Comparison of ENCODE assay signal across 2 cellular contexts in genomic region chr2:159356053-159356554, GRCh38.
TF ChIP-seq lines count a peak whose summit lies in the region.

No MANE protein-coding gene starts in this region.

TF ChIP-seq in HepG2, 621 proteins besides CTCF, POLR2A, EP300 and RAD21 (continued from another document):
- TF ChIP-seq MIXL1 (CRISPR knock-in tag; IDR thresholded peaks at IDR 0.05): no peak
TF ChIP-seq in HepG2: peak in this region for 1.

TF ChIP-seq in K562, 482 proteins besides CTCF, POLR2A, EP300 and RAD21 (continued from another document and continues in another):
- no peak for TF ChIP-seq TRIM28 (IDR thresholded peaks at IDR 0.05)
- TF ChIP-seq ELF2 (CRISPR knock-in tag; IDR thresholded peaks at IDR 0.05): no peak
- no peak for TF ChIP-seq DMBX1 (CRISPR knock-in tag; IDR thresholded peaks at IDR 0.05; ENCODE audit: borderline replicate concordance)
- TF ChIP-seq ZBTB26 (CRISPR knock-in tag; IDR thresholded peaks at IDR 0.05): no peak
- TF ChIP-seq POLR2H (tag; IDR thresholded peaks at IDR 0.05; ENCODE audit: low read depth): no peak
- no peak for TF ChIP-seq ZBTB34 (CRISPR knock-in tag; IDR thresholded peaks at IDR 0.05)
- TF ChIP-seq FOXM1 (IDR thresholded peaks at IDR 0.05; ENCODE audit: low read depth): no peak
- no peak for TF ChIP-seq FOXM1 (CRISPR knock-in tag; IDR thresholded peaks at IDR 0.05; ENCODE audit: low read depth)
- TF ChIP-seq ZBTB2 (IDR thresholded peaks at IDR 0.05): no peak
- no peak for TF ChIP-seq ZNF274 (IDR thresholded peaks at IDR 0.05; ENCODE audit: borderline replicate concordance, low read depth, low read length)
- TF ChIP-seq BMI1 (IDR thresholded peaks at IDR 0.05; ENCODE audit: low read length): no peak
- no peak for TF ChIP-seq GABPA (tag; conservative IDR thresholded peaks at IDR 0.05; ENCODE audit: low read depth)
- no peak for TF ChIP-seq SETDB1 (IDR thresholded peaks at IDR 0.05; ENCODE audit: low read length)
- TF ChIP-seq PRDM10 (IDR thresholded peaks at IDR 0.05; ENCODE audit: partially characterized antibody): peak; percentile 96
- TF ChIP-seq ZNF224 (CRISPR knock-in tag; IDR thresholded peaks at IDR 0.05): no peak
- TF ChIP-seq ZEB2 (IDR thresholded peaks at IDR 0.05): no peak
- TF ChIP-seq ZNF280A (IDR thresholded peaks at IDR 0.05; ENCODE audit: low read depth, partially characterized antibody): no peak
- TF ChIP-seq CBX5 (IDR thresholded peaks at IDR 0.05; ENCODE audit: borderline replicate concordance, low read depth): no peak
- TF ChIP-seq ZNF655 (CRISPR knock-in tag; IDR thresholded peaks at IDR 0.05): no peak
- TF ChIP-seq BDP1 (IDR thresholded peaks at IDR 0.05; ENCODE audit: insufficient read depth, insufficient read length): no peak
- no peak for TF ChIP-seq ESRRB (CRISPR knock-in tag; IDR thresholded peaks at IDR 0.05; ENCODE audit: borderline replicate concordance)
- TF ChIP-seq ELK1 (CRISPR knock-in tag; IDR thresholded peaks at IDR 0.05): no peak
- TF ChIP-seq BRF1 (IDR thresholded peaks at IDR 0.05; ENCODE audit: borderline replicate concordance, extremely low read depth, insufficient read length): no peak
- no peak for TF ChIP-seq NFYB (IDR thresholded peaks at IDR 0.05; ENCODE audit: extremely low read depth, insufficient read length)
- no peak for TF ChIP-seq XRCC5 (IDR thresholded peaks at IDR 0.05; ENCODE audit: low read depth, low read length)
- TF ChIP-seq SNRNP70 (optimal IDR thresholded peaks at IDR 0.05; ENCODE audit: low read depth, low read length): no peak
- no peak for TF ChIP-seq TEAD1 (CRISPR knock-in tag; IDR thresholded peaks at IDR 0.05)
- peak; percentile 45; the same call in 1 of the 2 replicates for TF ChIP-seq ATF7 (IDR thresholded peaks at IDR 0.05)
- TF ChIP-seq PURB (CRISPR knock-in tag; IDR thresholded peaks at IDR 0.05; ENCODE audit: low read depth): no peak
- TF ChIP-seq BCLAF1 (IDR thresholded peaks at IDR 0.05; ENCODE audit: borderline replicate concordance in 1 of 2, control insufficient read depth in 1 of 2, low read depth in 2 of 2, low read length in 1 of 2): no peak
- no peak for TF ChIP-seq ATF6 (CRISPR knock-in tag; IDR thresholded peaks at IDR 0.05)
- TF ChIP-seq RBM25 (IDR thresholded peaks at IDR 0.05; ENCODE audit: low read depth, low read length, severe bottlenecking): no peak
- TF ChIP-seq CREM (IDR thresholded peaks at IDR 0.05; ENCODE audit: low read depth): no peak
- TF ChIP-seq FOXK2 (conservative IDR thresholded peaks at IDR 0.05 in 1 of 2, IDR thresholded peaks at IDR 0.05 in 1 of 2; ENCODE audit: low read depth in 2 of 2): 0 out of 4 replicates have a peak, but pooled peaks of 1 of the 2 experiments have one; percentile 25
- TF ChIP-seq CREB5 (CRISPR knock-in tag; IDR thresholded peaks at IDR 0.05): no peak
- no peak for TF ChIP-seq ZFP1 (CRISPR knock-in tag; IDR thresholded peaks at IDR 0.05)
- no peak for TF ChIP-seq NCOR1 (IDR thresholded peaks at IDR 0.05)
- TF ChIP-seq PHF20 (IDR thresholded peaks at IDR 0.05; ENCODE audit: partially characterized antibody): no peak
